ENCODE assay signal across 12 cellular contexts in genomic region chr11:125901872-125902271, GRCh38. TPM values are rescaled to one million over a fixed set of nuclear protein-coding genes. Genes with fewer than 3 reads are reported as not detected.
A peak's percentile ranks its signal among the peaks of the same experiment; 100 is the strongest.
DNase-seq lines count a peak whose midpoint lies in the region; ATAC-seq and TF ChIP-seq lines count a peak whose summit lies in the region.
"Had no signal": no experiment of that assay in that cellular context is flagged by ENCODE, and none has a peak within 500 bp of the region (broad histone marks: within the 10 kb centered on the region; RNA-seq: fewer than 3 reads in every experiment).

No MANE protein-coding gene starts in this region.

- CTCF ChIA-PET in Calu3 (lab: Charles Lee): no interaction called here

- H3K4me3 ChIP-seq in LNCaP clone FGC (ENCODE audit: low read depth, low read length) (peak overlapping the region; percentile 70), prostate gland (no peak overlapping the region)

- no peak for ATAC-seq in central memory CD8-positive, alpha-beta T cell (replicated peaks; ENCODE audit: extremely low read depth, poor library complexity, severe bottlenecking)
- ATAC-seq in HG03108 (IDR thresholded peaks at IDR 0.05; ENCODE audit: unreplicated experiment): no peak

- intact Hi-C loops in Calu3 (cut with micrococcal nuclease; ENCODE audit: unreplicated experiment) (no loop called here), prostate gland (cut with DNase I) (no loop called here)

- H3K27me3 Mint-ChIP-seq in Calu3 (ENCODE audit: unreplicated experiment) (peaks cover 20% of the 10 kb centered on the region), neural crest cell (ENCODE audit: low read depth) (peaks cover 24% of the 10 kb centered on the region)
- peaks cover 32% of the 10 kb centered on the region for H3K27me3 Mint-ChIP-seq in central memory CD8-positive, alpha-beta T cell

- TF ChIP-seq CTCF in Calu3 (IDR thresholded peaks at IDR 0.05; ENCODE audit: unreplicated experiment) (no peak), LNCaP clone FGC (IDR thresholded peaks at IDR 0.05; ENCODE audit: control insufficient read depth, extremely low read depth, insufficient read depth) (no peak), neural crest cell (conservative IDR thresholded peaks at IDR 0.05) (no peak), prostate gland (IDR thresholded peaks at IDR 0.05) (no peak)

- H3K4me1 Mint-ChIP-seq in Calu3 (ENCODE audit: low read depth, unreplicated experiment) (no peaks in the 10 kb centered on the region), neural crest cell (peaks cover 21% of the 10 kb centered on the region)
- H3K4me1 Mint-ChIP-seq in central memory CD8-positive, alpha-beta T cell: peaks cover 24% of the 10 kb centered on the region

- H3K36me3 Mint-ChIP-seq in Calu3 (ENCODE audit: insufficient read depth, unreplicated experiment): peaks cover 8% of the 10 kb centered on the region
- peaks cover 17% of the 10 kb centered on the region for H3K36me3 Mint-ChIP-seq in central memory CD8-positive, alpha-beta T cell (ENCODE audit: insufficient read depth)
- peaks cover 8% of the 10 kb centered on the region for H3K36me3 Mint-ChIP-seq in neural crest cell (ENCODE audit: low read depth)

- no peak overlapping the region for H3K27ac ChIP-seq in prostate gland

- H3K27me3 ChIP-seq in prostate gland (replicated peaks; ENCODE audit: insufficient read depth): no peaks in the 10 kb centered on the region

- TF ChIP-seq POLR2A in prostate gland (IDR thresholded peaks at IDR 0.05): no peak

- H3K9me3 Mint-ChIP-seq in Calu3 (ENCODE audit: low read depth, unreplicated experiment): no peaks in the 10 kb centered on the region
- no peaks in the 10 kb centered on the region for H3K9me3 Mint-ChIP-seq in central memory CD8-positive, alpha-beta T cell
- H3K9me3 Mint-ChIP-seq in neural crest cell: peaks cover 5% of the 10 kb centered on the region

- DNase-seq in Calu3: no peak
- DNase-seq in LNCaP clone FGC (ENCODE audit: low read depth): no peak
- no peak for DNase-seq in central memory CD8-positive, alpha-beta T cell (ENCODE audit: low spot score in 2 of 2)
- DNase-seq in neural crest cell (ENCODE audit: low read depth, low spot score): no peak
- DNase-seq in prostate gland (ENCODE audit: low spot score): no peak
- DNase-seq in activated effector memory CD4-positive, alpha-beta T cell treated with Interleukin-2 at 50 U/mL for 16 hours: no peak
- no peak for DNase-seq in COR-L47 (lab: John Stamatoyannopoulos, UW)
- DNase-seq: activated CD4-positive, alpha-beta T cell treated with anti-CD3 and anti-CD28 coated beads, Interleukin-2, amount 50 U/mL, for 1 hour; central memory CD4-positive, alpha-beta T cell; hippocampal formation; MV-4-11 had no signal

- H3K9me3 ChIP-seq in prostate gland: no peaks in the 10 kb centered on the region

- no peak overlapping the region for H3K27ac Mint-ChIP-seq in Calu3 (ENCODE audit: unreplicated experiment)
- H3K27ac Mint-ChIP-seq in central memory CD8-positive, alpha-beta T cell (ENCODE audit: low read depth): no peak overlapping the region
- no peak overlapping the region for H3K27ac Mint-ChIP-seq in neural crest cell (ENCODE audit: unreplicated experiment)

- no peaks in the 10 kb centered on the region for H3K36me3 ChIP-seq in prostate gland

- 83% methylated on average over 6 of the region's 6 CpGs for WGBS in prostate gland

- BruUV-seq in Calu3 (replicated peaks; lab: Mats Ljungman, UMichigan): no TSS peak

- H3K4me1 ChIP-seq in prostate gland (replicated peaks): peaks cover 6% of the 10 kb centered on the region

- H3K4me3 Mint-ChIP-seq in Calu3 (ENCODE audit: low read depth, unreplicated experiment): peak overlapping the region; percentile 86
- peak overlapping the region; percentile 94 for H3K4me3 Mint-ChIP-seq in central memory CD8-positive, alpha-beta T cell
- H3K4me3 Mint-ChIP-seq in neural crest cell: peak overlapping the region; percentile 87

RNA-seq across cellular contexts. Expression of gene PUS3, which starts 1.1 kb away (rescaled TPM):
- 9.5 and 10.4 TPM in 2 replicates for total RNA-seq in Calu3 (2022)
- total RNA-seq in neural crest cell: 14.9 and 17.4 TPM in 2 replicates
- 10 to 100 TPM in 1 of 2 donors, 1 to 10 TPM in 1; 8.3 to 11.8 TPM for total RNA-seq in prostate gland

RNA-seq across cellular contexts. Expression of gene DDX25, which starts 2.4 kb away (rescaled TPM):
- not detected in 2 replicates for total RNA-seq in Calu3 (2022)
- total RNA-seq in neural crest cell: 1.4 and 2.3 TPM in 2 replicates
- total RNA-seq in prostate gland: 1 to 10 TPM in 1 of 2 donors, not detected in 1; 9.5 TPM

RNA-seq across cellular contexts. Expression of gene HYLS1, which starts 14.4 kb away (rescaled TPM):
- total RNA-seq in Calu3 (2022) (2.0 and 2.1 TPM in 2 replicates), neural crest cell (7.1 and 7.7 TPM in 2 replicates), prostate gland (1 to 10 TPM; 4.4 to 6.5 TPM)

RNA-seq across cellular contexts. Expression of gene VSIG10L2, which starts 44.0 kb away (rescaled TPM):
- not detected in 2 replicates for total RNA-seq in Calu3 (2022)
- total RNA-seq in neural crest cell: not detected in 2 replicates
- total RNA-seq in prostate gland: 1 to 10 TPM in 1 of 2 donors, under 1 TPM in 1; 0.14 to 1.3 TPM
